14 cellular contexts compared by ENCODE assay signal in the genomic region with DNA sequence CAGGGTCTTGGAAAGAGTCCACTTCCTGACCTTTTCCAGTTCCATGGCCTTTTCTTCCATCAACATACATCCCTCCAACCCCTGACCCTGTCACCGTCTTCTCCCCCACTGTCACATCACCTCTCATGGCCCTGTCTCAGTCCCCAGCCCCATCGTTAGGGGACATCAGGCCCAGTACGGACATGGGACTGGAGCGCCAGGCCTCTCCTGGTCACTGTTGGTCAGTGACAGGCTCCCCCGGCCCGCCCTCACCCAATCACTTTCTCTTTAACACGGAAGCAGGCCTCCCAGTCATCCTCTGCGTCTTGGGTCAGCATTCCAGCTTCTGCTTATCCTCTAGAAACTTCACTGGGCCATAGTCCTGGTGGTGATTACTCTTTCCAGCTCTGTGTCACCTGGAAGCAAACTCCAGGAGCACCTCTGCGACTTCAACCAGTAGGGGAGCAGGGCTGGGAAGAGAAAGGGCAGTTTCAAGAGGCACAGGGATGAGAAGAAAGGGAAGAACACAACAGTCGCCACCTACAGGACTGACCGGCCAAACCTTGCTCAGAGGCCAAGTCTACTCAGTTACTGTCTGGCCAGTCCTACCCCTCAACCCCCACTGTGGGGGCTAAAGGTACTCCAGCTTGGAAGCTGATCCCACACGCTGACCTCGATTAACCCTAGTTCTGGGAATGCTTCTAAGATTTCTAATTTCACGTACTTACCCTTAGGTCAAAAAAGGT. TPM values are rescaled to one million over a fixed set of nuclear protein-coding genes. Genes with fewer than 3 reads are reported as not detected.
DNase-seq lines count a peak whose midpoint lies in the region; ATAC-seq and TF ChIP-seq lines count a peak whose summit lies in the region.
"Had no signal": no experiment of that assay in that cellular context is flagged by ENCODE, and none has a peak within 500 bp of the region (broad histone marks: within the 10 kb centered on the region; RNA-seq: fewer than 3 reads in every experiment).

No MANE protein-coding gene starts in this region.

- no peak; the same call in 2 of the 3 replicates for ATAC-seq in RWPE2 (ENCODE audit: low read depth)
- no peak for ATAC-seq in HG02571 (IDR thresholded peaks at IDR 0.05; ENCODE audit: unreplicated experiment)
- no peak for ATAC-seq in omental fat pad (ENCODE audit: low FRiP score)
- ATAC-seq: mucosa of descending colon had no signal

- peak; percentile 19 for DNase-seq in activated CD8-positive, alpha-beta memory T cell treated with anti-CD3 and anti-CD28 coated beads for 24 hours
- DNase-seq in activated CD8-positive, alpha-beta memory T cell treated with anti-CD3 and anti-CD28 coated beads, Interleukin-2, amount 50 U/mL, for 4 hours: no peak
- DNase-seq in RWPE2 (ENCODE audit: low spot score): no peak
- no peak for DNase-seq in fibroblast of villous mesenchyme (ENCODE audit: low read depth)
- no peak for DNase-seq in omental fat pad (ENCODE audit: low spot score)
- no peak for DNase-seq in NCI-H526 (lab: John Stamatoyannopoulos, UW)
- no peak for DNase-seq in anterior cingulate cortex (lab: John Stamatoyannopoulos, UW)
- DNase-seq: mucosa of descending colon; NCI-H1105 treated with DMSO at 0.1 percent for 48 hours; NCI-H446 treated with DMSO at 0.1 percent for 48 hours; stimulated activated CD4-positive, alpha-beta T cell treated with anti-CD3 and anti-CD28 coated beads, Interleukin-1b, Interleukin-23, amount 100 ng/mL, for 48 hours; trophoblast cell had no signal

- TF ChIP-seq CTCF in RWPE2 (IDR thresholded peaks at IDR 0.05; ENCODE audit: poor library complexity, severe bottlenecking) (peak; percentile 5), fibroblast of villous mesenchyme (IDR thresholded peaks at IDR 0.05; ENCODE audit: insufficient read depth, low read depth, low read length) (peak; percentile 13), omental fat pad (IDR thresholded peaks at IDR 0.05) (no peak)

- H3K27me3 ChIP-seq in RWPE2 (ENCODE audit: insufficient read depth, poor library complexity, severe bottlenecking): no peaks in the 10 kb centered on the region

- H3K27ac ChIP-seq in RWPE2 (ENCODE audit: poor library complexity, severe bottlenecking): no peak overlapping the region
- H3K27ac ChIP-seq: prostate gland had no signal

- H3K4me3 ChIP-seq in RWPE2 (ENCODE audit: severe bottlenecking) (no peak overlapping the region), fibroblast of villous mesenchyme (ENCODE audit: low read depth, low read length) (no peak overlapping the region)
- H3K4me3 ChIP-seq: mucosa of descending colon, prostate gland had no signal

- H3K4me1 ChIP-seq in RWPE2 (ENCODE audit: insufficient read depth, poor library complexity, severe bottlenecking): no peaks in the 10 kb centered on the region
- H3K4me1 ChIP-seq: prostate gland had no signal

- no peaks in the 10 kb centered on the region for H3K36me3 ChIP-seq in RWPE2 (ENCODE audit: low read depth)
- H3K36me3 ChIP-seq: prostate gland had no signal

- no peaks in the 10 kb centered on the region for H3K9me3 ChIP-seq in RWPE2 (ENCODE audit: severe bottlenecking)
- H3K9me3 ChIP-seq: mucosa of descending colon, prostate gland had no signal

RNA-seq across cellular contexts. Expression of a gene that starts 15.9 kb away (rescaled TPM):
- 1.3 and 1.7 TPM in 2 replicates for total RNA-seq in fibroblast of villous mesenchyme
- total RNA-seq in omental fat pad: 100 to 1,000 TPM in 3 of 4 donors, 10 to 100 TPM in 1; 57.7 to 252 (median 137) TPM

RNA-seq across cellular contexts. Expression of a gene that starts 38.2 kb away (rescaled TPM):
- total RNA-seq in fibroblast of villous mesenchyme: under 0.01 TPM in 2 replicates
- total RNA-seq in omental fat pad: 1 to 10 TPM in 1 of 4 donors, under 1 TPM in 3; 0.19 to 1.1 (median 0.55) TPM
- total RNA-seq: mucosa of descending colon had no signal

Comparison
In these comparisons a context has a peak if more than half of its experiments do, and no peak if none do; other contexts are left out.
1. CTCF ChIP-seq: peak in RWPE2 (single experiment) and fibroblast of villous mesenchyme (single experiment); none in omental fat pad (0 of 3).
2. RNA of a gene that starts 15.9 kb away (total RNA-seq): 57.7 to 252 TPM in omental fat pad; 1.3 to 1.7 TPM in fibroblast of villous mesenchyme; every median in the first group is over 10 times any median in the second.